In genomic region chr19:6509118-6509971, GRCh38 we compare ENCODE assay signal across 17 cellular contexts. TPM values are rescaled to one million over a fixed set of nuclear protein-coding genes. Genes with fewer than 3 reads are reported as not detected.
DNase-seq lines count a peak whose midpoint lies in the region; ATAC-seq and TF ChIP-seq lines count a peak whose summit lies in the region.
"Had no signal": no experiment of that assay in that cellular context is flagged by ENCODE, and none has a peak within 500 bp of the region (broad histone marks: within the 10 kb centered on the region; RNA-seq: fewer than 3 reads in every experiment).

No MANE protein-coding gene starts in this region.

- DNase-seq in Ammon's horn (ENCODE audit: low spot score), result peak; percentile 97
- peak; percentile 17 for DNase-seq in kidney tubule cell (ENCODE audit: low spot score)
- peak; percentile 97 for DNase-seq in pons (ENCODE audit: low spot score)
- DNase-seq in NOMO-1 treated with DMSO at 0.1 percent for 48 hours (lab: John Stamatoyannopoulos, UW; ENCODE audit: unreplicated experiment), result no peak
- DNase-seq in dedifferentiated amniotic fluid mesenchymal stem cell (ENCODE audit: extremely low spot score), result no peak
- DNase-seq in SKM-1 (lab: John Stamatoyannopoulos, UW; ENCODE audit: unreplicated experiment), result no peak
- DNase-seq: activated CD4-positive, CD25-positive, alpha-beta regulatory T cell; activated CD8-positive, alpha-beta memory T cell treated with anti-CD3 and anti-CD28 coated beads, Interleukin-2, amount 10 ng/mL, durations not matched to agents 7 days and 5 days; COR-L47; MV-4-11; naive thymus-derived CD8-positive, alpha-beta T cell; NCI-H345; thyroid gland had no signal

- H3K4me3 Mint-ChIP-seq in brain, result no peak overlapping the region
- H3K4me3 Mint-ChIP-seq: activated CD8-positive, alpha-beta memory T cell treated with anti-CD3 and anti-CD28 coated beads, Interleukin-2, amount 10 ng/mL, durations not matched to agents 7 days and 5 days; activated naive CD8-positive, alpha-beta T cell; naive thymus-derived CD8-positive, alpha-beta T cell had no signal

- peaks cover 4% of the 10 kb centered on the region for H3K27me3 Mint-ChIP-seq in brain
- H3K27me3 Mint-ChIP-seq: activated CD8-positive, alpha-beta memory T cell treated with anti-CD3 and anti-CD28 coated beads, Interleukin-2, amount 10 ng/mL, durations not matched to agents 7 days and 5 days; activated naive CD8-positive, alpha-beta T cell; naive thymus-derived CD8-positive, alpha-beta T cell had no signal

- no peak for TF ChIP-seq CTCF in brain (conservative IDR thresholded peaks at IDR 0.05)

- H3K36me3 Mint-ChIP-seq in brain, result no peaks in the 10 kb centered on the region
- H3K36me3 Mint-ChIP-seq: activated CD8-positive, alpha-beta memory T cell treated with anti-CD3 and anti-CD28 coated beads, Interleukin-2, amount 10 ng/mL, durations not matched to agents 7 days and 5 days; activated naive CD8-positive, alpha-beta T cell; naive thymus-derived CD8-positive, alpha-beta T cell had no signal

- H3K4me1 Mint-ChIP-seq in brain, result peaks cover 4% of the 10 kb centered on the region

- ATAC-seq in HG03175 (IDR thresholded peaks at IDR 0.05; ENCODE audit: unreplicated experiment), result no peak
- ATAC-seq: activated CD8-positive, alpha-beta memory T cell treated with anti-CD3 and anti-CD28 coated beads, Interleukin-2, amount 10 ng/mL, durations not matched to agents 7 days and 5 days; naive thymus-derived CD8-positive, alpha-beta T cell had no signal

- peaks cover 0 to 3% (median 0%) of the 10 kb centered on the region in 5 experiments for H3K9me3 Mint-ChIP-seq in brain
- H3K9me3 Mint-ChIP-seq: naive thymus-derived CD8-positive, alpha-beta T cell had no signal

- peak overlapping the region; percentile 52 to 88 (median 74) for H3K27ac Mint-ChIP-seq in brain
- H3K27ac Mint-ChIP-seq: activated CD8-positive, alpha-beta memory T cell treated with anti-CD3 and anti-CD28 coated beads, Interleukin-2, amount 10 ng/mL, durations not matched to agents 7 days and 5 days; activated naive CD8-positive, alpha-beta T cell; naive thymus-derived CD8-positive, alpha-beta T cell had no signal

RNA-seq across cellular contexts. Expression of gene TUBB4A, which starts 7.2 kb away (rescaled TPM):
- polyA plus RNA-seq in brain (ENCODE audit: insufficient read depth, low read depth, low replicate concordance), result 755 TPM
- polyA plus RNA-seq: fibroblast of lung had no signal

RNA-seq across cellular contexts. Expression of gene TNFSF9, which starts 21.5 kb away (rescaled TPM):
- polyA plus RNA-seq in brain (ENCODE audit: insufficient read depth, low read depth, low replicate concordance), result 1.2 TPM

RNA-seq across cellular contexts. Expression of gene DENND1C, which starts 27.8 kb away (rescaled TPM):
- polyA plus RNA-seq in brain (ENCODE audit: insufficient read depth, low read depth, low replicate concordance), result 1.0 TPM
- polyA plus RNA-seq: fibroblast of lung had no signal

RNA-seq across cellular contexts. Expression of gene CRB3, which starts 45.3 kb away (rescaled TPM):
- 5.4 TPM for polyA plus RNA-seq in brain (ENCODE audit: insufficient read depth, low read depth, low replicate concordance)
- polyA plus RNA-seq: fibroblast of lung had no signal

RNA-seq across cellular contexts. Expression of gene SLC25A23, which starts 49.8 kb away (rescaled TPM):
- polyA plus RNA-seq in brain (ENCODE audit: insufficient read depth, low read depth, low replicate concordance), result 129 TPM

Comparison
In these comparisons a context has a peak if more than half of its experiments do, and no peak if none do; other contexts are left out.
1. DNase-seq: peak in Ammon's horn (single experiment), kidney tubule cell (single experiment) and pons (single experiment); none in NOMO-1 treated with DMSO at 0.1 percent for 48 hours (single experiment), dedifferentiated amniotic fluid mesenchymal stem cell (single experiment) and SKM-1 (single experiment).